30 cellular contexts compared by ENCODE assay signal in the genomic region with DNA sequence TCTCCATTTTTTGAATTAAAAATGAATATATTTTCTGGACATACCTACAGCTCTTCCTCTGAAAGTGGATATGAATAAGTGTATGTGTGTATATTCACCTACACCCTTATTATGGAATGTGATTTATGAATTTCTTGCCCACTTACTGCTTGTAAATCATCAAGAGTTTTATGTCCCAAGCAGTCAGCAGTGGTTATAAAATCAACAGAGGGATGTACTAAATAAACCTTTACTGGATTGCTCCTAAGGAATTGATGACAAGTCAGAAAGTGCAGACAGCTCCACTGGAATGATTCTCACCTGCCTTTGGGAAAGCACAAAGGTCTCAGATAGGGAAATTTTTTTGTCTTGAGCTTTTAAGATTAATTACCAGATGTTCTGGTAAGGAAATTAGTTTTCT. TPM values are rescaled to one million over a fixed set of nuclear protein-coding genes. Genes with fewer than 3 reads are reported as not detected.
"Had no signal": no experiment of that assay in that cellular context is flagged by ENCODE, and none has a peak within 500 bp of the region (broad histone marks: within the 10 kb centered on the region; RNA-seq: fewer than 3 reads in every experiment).

No MANE protein-coding gene starts in this region.

- H3K27ac ChIP-seq: heart left ventricle, left ventricle myocardium inferior, lower lobe of right lung, right atrium auricular region, sigmoid colon, skin epidermis, stomach, thoracic aorta had no signal

- DNase-seq: cortex of kidney; effector memory CD4-positive, alpha-beta T cell; heart left ventricle; hypothalamus; kidney glomerular epithelial cell; left ventricle myocardium inferior; lower lobe of right lung; naive B cell; nephron progenitor cell; posterior cingulate gyrus; sigmoid colon; stimulated activated CD4-positive, alpha-beta T cell treated with anti-CD3 and anti-CD28 coated beads, Interleukin-12 subunit alpha, Interleukin-12 subunit beta, amount 100 ng/mL, for 4 hours; stimulated activated naive CD4-positive, alpha-beta T cell; stomach; substantia nigra had no signal

- H3K4me3 ChIP-seq: heart left ventricle, left ventricle myocardium inferior, lower lobe of right lung, right atrium auricular region, sigmoid colon, skin epidermis, stomach, thoracic aorta had no signal

- H3K4me3 Mint-ChIP-seq: memory B cell, mesothelial cell of epicardium, naive B cell, nephron progenitor cell, type B pancreatic cell had no signal

- H3K27me3 ChIP-seq: right atrium auricular region had no signal

- H3K4me1 ChIP-seq: heart left ventricle, left ventricle myocardium inferior, lower lobe of right lung, right atrium auricular region, sigmoid colon, stomach had no signal

- H3K36me3 ChIP-seq: heart left ventricle, left ventricle myocardium inferior, lower lobe of right lung, right atrium auricular region, sigmoid colon, stomach, thoracic aorta had no signal

- H3K9me3 Mint-ChIP-seq: type B pancreatic cell had no signal

- H3K4me1 Mint-ChIP-seq: memory B cell, naive B cell had no signal

- H3K36me3 Mint-ChIP-seq: type B pancreatic cell had no signal

- H3K27ac Mint-ChIP-seq: memory B cell, mesothelial cell of epicardium, naive B cell, nephron progenitor cell, type B pancreatic cell had no signal

- H3K9me3 ChIP-seq: thoracic aorta had no signal

- FAIRE-seq: endometrium, frontal cortex, islet of Langerhans, urothelium cell line had no signal

- ATAC-seq: esophagus mucosa, heart left ventricle, lower lobe of right lung had no signal

RNA-seq across cellular contexts. Expression of gene TMEM174, which starts 9.3 kb away (rescaled TPM):
- total RNA-seq: chondrocyte, esophagus mucosa, fibroblast of lung, frontal cortex, glomerular endothelial cell, heart left ventricle, left ventricle myocardium inferior, lower lobe of right lung, mesothelial cell of epicardium, osteocyte, right atrium auricular region, sigmoid colon, stomach, thoracic aorta had no signal
- polyA plus RNA-seq: fibroblast of lung, heart left ventricle, sigmoid colon, stomach had no signal
